ENCODE assay signal across 8 cellular contexts in the genomic region with DNA sequence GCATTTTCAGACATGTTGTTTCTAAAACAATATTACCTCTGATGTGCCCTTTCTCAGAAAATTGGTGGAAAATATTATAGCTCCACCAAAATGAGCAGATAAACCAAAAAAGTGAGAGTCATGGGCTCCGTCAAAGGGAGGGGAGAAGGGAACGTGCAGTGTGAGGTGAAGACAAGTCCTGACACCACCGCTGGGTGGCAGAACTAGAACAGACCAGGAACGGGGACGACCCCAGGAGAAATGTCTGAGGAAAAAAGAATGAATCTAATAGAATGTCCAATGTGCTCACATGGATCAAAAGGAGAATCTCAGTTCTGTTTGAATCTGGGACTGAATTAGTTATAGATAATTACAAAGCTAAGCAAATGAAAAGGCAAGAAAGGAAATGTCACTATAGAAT. TPM values are rescaled to one million over a fixed set of nuclear protein-coding genes. Genes with fewer than 3 reads are reported as not detected.
DNase-seq lines count a peak whose midpoint lies in the region; ATAC-seq and TF ChIP-seq lines count a peak whose summit lies in the region.

No MANE protein-coding gene starts in this region.

- peaks cover 4% of the 10 kb centered on the region for H3K4me1 Mint-ChIP-seq in activated CD4-positive, alpha-beta T cell treated with anti-CD3 and anti-CD28 coated beads for 36 hours

- H3K27ac ChIP-seq in hepatocyte (no peak overlapping the region), upper lobe of right lung (no peak overlapping the region)

- peak; percentile 65 for ATAC-seq in activated CD4-positive, alpha-beta T cell treated with anti-CD3 and anti-CD28 coated beads for 36 hours
- ATAC-seq in upper lobe of right lung (peak; percentile 43), HG03025 (IDR thresholded peaks at IDR 0.05; ENCODE audit: low FRiP score, unreplicated experiment) (no peak)

- TF ChIP-seq CTCF in hepatocyte (IDR thresholded peaks at IDR 0.05; ENCODE audit: poor library complexity) (peak; percentile 60), upper lobe of right lung (IDR thresholded peaks at IDR 0.05) (peak; percentile 17)

- intact Hi-C loops in activated CD4-positive, alpha-beta T cell treated with anti-CD3 and anti-CD28 coated beads for 36 hours (cut with DNase I, micrococcal nuclease), result loop anchor here (1.0 to 5.0 kb wide), 3 partner anchors 97 to 235 kb away; no protein-coding TSS in a partner anchor
- intact Hi-C loops in upper lobe of right lung (cut with DNase I), result no loop called here

- peak; percentile 61 for DNase-seq in activated CD4-positive, alpha-beta T cell treated with anti-CD3 and anti-CD28 coated beads for 36 hours
- no peak for DNase-seq in activated CD4-positive, alpha-beta T cell treated with anti-CD3 and anti-CD28 coated beads for 1 hour
- DNase-seq in HuH-7 (ENCODE audit: low spot score) (peak; percentile 60), hepatocyte (ENCODE audit: low spot score) (peak; percentile 46), upper lobe of right lung (no peak), NCI-H1417 treated with DMSO at 0.1 percent for 48 hours (lab: John Stamatoyannopoulos, UW) (no peak)
- peak; percentile 15 to 18 for DNase-seq in activated CD4-positive, alpha-beta T cell treated with anti-CD3 and anti-CD28 coated beads, Interleukin-2, amount 50 U/mL, for 48 hours

- H3K9me3 Mint-ChIP-seq in activated CD4-positive, alpha-beta T cell treated with anti-CD3 and anti-CD28 coated beads for 36 hours (ENCODE audit: low read depth), result no peaks in the 10 kb centered on the region

- no peaks in the 10 kb centered on the region for H3K4me1 ChIP-seq in hepatocyte (ENCODE audit: insufficient read depth)
- H3K4me1 ChIP-seq in upper lobe of right lung, result no peaks in the 10 kb centered on the region

- H3K4me3 ChIP-seq in hepatocyte, result no peak overlapping the region
- H3K4me3 ChIP-seq in upper lobe of right lung, result no peak overlapping the region

- H4K20me1 ChIP-seq in hepatocyte (ENCODE audit: insufficient read depth, poor library complexity, severe bottlenecking), result no peaks in the 10 kb centered on the region

- H2AFZ ChIP-seq in hepatocyte, result no peak overlapping the region

- no peak overlapping the region for H3K27ac Mint-ChIP-seq in activated CD4-positive, alpha-beta T cell treated with anti-CD3 and anti-CD28 coated beads for 36 hours

- H3K9me3 ChIP-seq in hepatocyte (ENCODE audit: low read depth) (no peaks in the 10 kb centered on the region), upper lobe of right lung (no peaks in the 10 kb centered on the region)

- no peaks in the 10 kb centered on the region for H3K79me2 ChIP-seq in hepatocyte

- POLR2A ChIA-PET in activated CD4-positive, alpha-beta T cell treated with anti-CD3 and anti-CD28 coated beads for 36 hours (lab: Charles Lee), result interaction anchor here (0.6 kb wide), 1 partner anchor 185 kb away, joined by 6 read pairs; no protein-coding TSS in a partner anchor

- no peaks in the 10 kb centered on the region for H3K27me3 Mint-ChIP-seq in activated CD4-positive, alpha-beta T cell treated with anti-CD3 and anti-CD28 coated beads for 36 hours

- no peak overlapping the region for H3K4me3 Mint-ChIP-seq in activated CD4-positive, alpha-beta T cell treated with anti-CD3 and anti-CD28 coated beads for 36 hours

- H3K4me2 ChIP-seq in hepatocyte, result no peak overlapping the region

- WGBS in hepatocyte (ENCODE audit: low lambda C conversion rate, missing lambda C conversion rate), result 37% methylated on average over 5 of the region's 5 CpGs

- H3K36me3 ChIP-seq in hepatocyte (replicated peaks; ENCODE audit: insufficient read depth, low read depth) (no peaks in the 10 kb centered on the region), upper lobe of right lung (peaks cover 82% of the 10 kb centered on the region)

- H3K36me3 Mint-ChIP-seq in activated CD4-positive, alpha-beta T cell treated with anti-CD3 and anti-CD28 coated beads for 36 hours (ENCODE audit: low read depth), result peaks cover 57% of the 10 kb centered on the region

- CTCF ChIA-PET in activated CD4-positive, alpha-beta T cell treated with anti-CD3 and anti-CD28 coated beads for 36 hours (lab: Charles Lee), result interaction anchor here (0.6 to 6.8 kb wide), 15 partner anchors 9 to 371 kb away, joined by 3 to 58 read pairs (median 4); no protein-coding TSS in a partner anchor

- no peaks in the 10 kb centered on the region for H3K9me2 ChIP-seq in hepatocyte (replicated peaks; ENCODE audit: insufficient read depth)

- H3K27me3 ChIP-seq in hepatocyte (no peaks in the 10 kb centered on the region), upper lobe of right lung (no peaks in the 10 kb centered on the region)

RNA-seq across cellular contexts. Expression of a gene that starts 22.6 kb away (rescaled TPM):
- total RNA-seq in activated CD4-positive, alpha-beta T cell treated with anti-CD3 and anti-CD28 coated beads for 36 hours, result 10 to 100 TPM; 66.0 to 88.9 TPM
- total RNA-seq in hepatocyte (9.1 and 11.4 TPM in 2 replicates), upper lobe of right lung (17.3 TPM)
- polyA plus RNA-seq in hepatocyte, result 0.80 and 1.0 TPM in 2 replicates

RNA-seq across cellular contexts. Expression of a gene that starts 24.8 kb away (rescaled TPM):
- total RNA-seq in activated CD4-positive, alpha-beta T cell treated with anti-CD3 and anti-CD28 coated beads for 36 hours, result 10 to 100 TPM; 72.6 to 78.6 TPM
- 26.5 and 33.6 TPM in 2 replicates for total RNA-seq in hepatocyte
- 50.7 and 55.1 TPM in 2 replicates for polyA plus RNA-seq in hepatocyte
- total RNA-seq in upper lobe of right lung, result 77.5 TPM

Comparison
In these comparisons a context has a peak if more than half of its experiments do, and no peak if none do; other contexts are left out.
1. DNase-seq: peak in activated CD4-positive, alpha-beta T cell treated with anti-CD3 and anti-CD28 coated beads for 36 hours (single experiment), HuH-7 (single experiment), activated CD4-positive, alpha-beta T cell treated with anti-CD3 and anti-CD28 coated beads, Interleukin-2, amount 50 U/mL, for 48 hours (2 of 2) and hepatocyte (single experiment); none in activated CD4-positive, alpha-beta T cell treated with anti-CD3 and anti-CD28 coated beads for 1 hour (single experiment), upper lobe of right lung (single experiment) and NCI-H1417 treated with DMSO at 0.1 percent for 48 hours (single experiment).